Comparison of ENCODE assay signal across 1 cellular context in genomic region chr3:185645596-185646381, GRCh38.
TF ChIP-seq lines count a peak whose summit lies in the region.

No MANE protein-coding gene starts in this region.

TF ChIP-seq in H1, 55 proteins besides CTCF, POLR2A, EP300 and RAD21 (continued from another document):
- no peak for TF ChIP-seq E2F6 (IDR thresholded peaks at IDR 0.05)
